Comparison of ENCODE assay signal across 30 cellular contexts in the genomic region with DNA sequence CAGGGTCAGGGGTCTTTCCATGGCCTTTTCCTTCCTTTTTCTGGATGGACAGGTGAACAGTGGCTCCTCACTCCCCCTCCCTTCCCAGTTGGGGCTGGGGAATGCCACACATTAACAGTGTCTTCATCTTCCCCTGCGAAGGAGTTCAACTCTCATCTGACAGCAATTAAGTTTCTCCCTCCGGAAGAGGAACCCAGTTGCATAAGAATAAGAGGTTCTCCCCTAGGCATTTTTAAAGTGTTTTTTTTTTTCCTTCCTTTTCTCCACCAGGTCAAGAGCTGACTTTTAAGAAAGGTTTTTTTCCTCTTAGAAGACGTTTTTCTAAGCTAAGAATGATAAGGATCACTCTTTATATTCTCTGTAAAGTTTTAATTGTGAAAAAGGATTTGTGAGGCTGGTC. TPM values are rescaled to one million over a fixed set of nuclear protein-coding genes. Genes with fewer than 3 reads are reported as not detected.
DNase-seq lines count a peak whose midpoint lies in the region; ATAC-seq, FAIRE-seq and TF ChIP-seq lines count a peak whose summit lies in the region.
"Had no signal": no experiment of that assay in that cellular context is flagged by ENCODE, and none has a peak within 500 bp of the region (broad histone marks: within the 10 kb centered on the region; RNA-seq: fewer than 3 reads in every experiment).

No MANE protein-coding gene starts in this region.

- H3K4me1 Mint-ChIP-seq in stimulated activated naive B cell treated with anti-CD40 and anti-IgM and Interleukin-4, amounts not matched to agents 10 μg/mL and 1 μg/mL and 100 μg/mL, for 72 hours: no peaks in the 10 kb centered on the region
- H3K4me1 Mint-ChIP-seq: CD8-positive, alpha-beta memory T cell had no signal

- peaks cover 18 to 30% of the 10 kb centered on the region in 2 donors for H3K9me3 Mint-ChIP-seq in stimulated activated naive B cell treated with anti-CD40 and anti-IgM and Interleukin-4, amounts not matched to agents 10 μg/mL and 1 μg/mL and 100 μg/mL, for 72 hours

- H3K36me3 Mint-ChIP-seq in stimulated activated naive B cell treated with anti-CD40 and anti-IgM and Interleukin-4, amounts not matched to agents 10 μg/mL and 1 μg/mL and 100 μg/mL, for 72 hours: peaks cover 7 to 24% of the 10 kb centered on the region in 2 donors

- no peak for ATAC-seq in stimulated activated naive B cell treated with anti-CD40 and anti-IgM and Interleukin-4, amounts not matched to agents 10 μg/mL and 1 μg/mL and 100 μg/mL, for 72 hours (replicated peaks)
- ATAC-seq: PC-3 had no signal

- TF ChIP-seq POLR2A in NB4 (IDR thresholded peaks at IDR 0.05; ENCODE audit: extremely low read depth, insufficient read length): no peak

- no peaks in the 10 kb centered on the region for H3K27me3 ChIP-seq in dorsolateral prefrontal cortex

- no peak overlapping the region for H3K27ac Mint-ChIP-seq in stimulated activated naive B cell treated with anti-CD40 and anti-IgM and Interleukin-4, amounts not matched to agents 10 μg/mL and 1 μg/mL and 100 μg/mL, for 72 hours
- H3K27ac Mint-ChIP-seq: CD8-positive, alpha-beta memory T cell; H9; HFFc6 had no signal

- H3K27ac ChIP-seq in dorsolateral prefrontal cortex: no peak overlapping the region
- H3K27ac ChIP-seq: GM23248 had no signal

- H3K4me3 Mint-ChIP-seq in stimulated activated naive B cell treated with anti-CD40 and anti-IgM and Interleukin-4, amounts not matched to agents 10 μg/mL and 1 μg/mL and 100 μg/mL, for 72 hours: no peak overlapping the region
- H3K4me3 Mint-ChIP-seq: CD8-positive, alpha-beta memory T cell; H9; HFFc6 had no signal

- DNase-seq in SIG-M5 treated with dmso at 0.1 percent for 504 hours (lab: John Stamatoyannopoulos, UW; ENCODE audit: unreplicated experiment) (peak; percentile 45), SIG-M5 (lab: John Stamatoyannopoulos, UW) (no peak), NB4 (ENCODE audit: low read depth) (peak; percentile 33), NCI-H187 treated with DMSO at 0.1 percent for 48 hours (lab: John Stamatoyannopoulos, UW) (no peak), dorsolateral prefrontal cortex (no peak)
- no peak for DNase-seq in stimulated activated naive B cell treated with anti-CD40 and anti-IgM and Interleukin-4, amounts not matched to agents 10 μg/mL and 1 μg/mL and 100 μg/mL, for 72 hours
- DNase-seq: AML-193; C1 segment of cervical spinal cord; Calu3; CD8-positive, alpha-beta memory T cell; GM23248; H9; HFFc6; IMR-90; Karpas-422; NCI-H1092; NCI-H1436; NCI-H1930; NCI-H2227 treated with DMSO at 0.1 percent for 48 hours; NCI-H510A; NCI-H748 treated with DMSO at 0.1 percent for 48 hours; PC-3; SHP77 had no signal

- TF ChIP-seq CTCF in NB4 (IDR thresholded peaks at IDR 0.05; ENCODE audit: low read depth, low read length) (no peak), dorsolateral prefrontal cortex (IDR thresholded peaks at IDR 0.05 in 54 of 56, conservative IDR thresholded peaks at IDR 0.05 in 2 of 56; ENCODE audit: low read depth in 1 of 56, partially characterized antibody in 56 of 56) (no peak)

- H3K4me3 ChIP-seq in NB4 (ENCODE audit: low read depth, low read length) (no peak overlapping the region), dorsolateral prefrontal cortex (no peak overlapping the region)
- H3K4me3 ChIP-seq: GM23248 had no signal

- H3K27me3 Mint-ChIP-seq in stimulated activated naive B cell treated with anti-CD40 and anti-IgM and Interleukin-4, amounts not matched to agents 10 μg/mL and 1 μg/mL and 100 μg/mL, for 72 hours: no peaks in the 10 kb centered on the region

- peak; percentile 60 for FAIRE-seq in TTC549 (lab: Jason Lieb, UNC)
- FAIRE-seq: G401.6, GM18507, HTR-8/SVneo had no signal

- intact Hi-C loops in dorsolateral prefrontal cortex (cut with DNase I): no loop called here

RNA-seq across cellular contexts. Expression of gene FASLG, which starts 42.3 kb away (rescaled TPM):
- total RNA-seq in dorsolateral prefrontal cortex: under 1 TPM in 9 of 120 experiments, not detected in 111; 0.24 to 0.83 (median 0.43) TPM
- total RNA-seq: A172, Calu3, Daoy, GM23248, H9, HFFc6, M059J had no signal

Comparison
In these comparisons a context has a peak if more than half of its experiments do, and no peak if none do; other contexts are left out.
1. DNase-seq: peak in SIG-M5 treated with dmso at 0.1 percent for 504 hours (single experiment) and NB4 (single experiment); none in SIG-M5 (single experiment), NCI-H187 treated with DMSO at 0.1 percent for 48 hours (single experiment), stimulated activated naive B cell treated with anti-CD40 and anti-IgM and Interleukin-4, amounts not matched to agents 10 μg/mL and 1 μg/mL and 100 μg/mL, for 72 hours (single experiment) and dorsolateral prefrontal cortex (0 of 10).